16 cellular contexts compared by ENCODE assay signal in genomic region chr1:9305216-9305615, GRCh38. TPM values are rescaled to one million over a fixed set of nuclear protein-coding genes. Genes with fewer than 3 reads are reported as not detected.
DNase-seq lines count a peak whose midpoint lies in the region; ATAC-seq, FAIRE-seq and TF ChIP-seq lines count a peak whose summit lies in the region.
"Had no signal": no experiment of that assay in that cellular context is flagged by ENCODE, and none has a peak within 500 bp of the region (broad histone marks: within the 10 kb centered on the region; RNA-seq: fewer than 3 reads in every experiment).

No MANE protein-coding gene starts in this region.

- DNase-seq in GM12892 (ENCODE audit: insufficient read length) (no peak), body of pancreas (peak in 2 of 4 donors; percentile 36 to 48), neuronal stem cell (ENCODE audit: low spot score) (no peak), thyroid gland (no peak), NCI-H2227 (lab: John Stamatoyannopoulos, UW; ENCODE audit: unreplicated experiment) (no peak), NCI-H2227 treated with DMSO at 0.1 percent for 48 hours (lab: John Stamatoyannopoulos, UW) (no peak)
- DNase-seq: ACHN; Kasumi-1; NCI-H1417; NCI-H2029 treated with DMSO at 0.1 percent for 48 hours; NCI-H345; NCI-H526 treated with DMSO at 0.1 percent for 48 hours; NK-92 treated with Interleukin-12 subunit alpha and Interleukin-12 subunit beta, amount 100 ng/mL, for 24 hours; PC-3 had no signal

- H2BK15ac ChIP-seq in neuronal stem cell (ENCODE audit: low read length), result peak overlapping the region; percentile 45

- peaks cover 61% of the 10 kb centered on the region for H3K4me1 ChIP-seq in body of pancreas
- H3K4me1 ChIP-seq in neuronal stem cell (ENCODE audit: control insufficient read depth in 2 of 2, insufficient read depth in 1 of 2, low read depth in 1 of 2, low read length in 2 of 2), result no peaks in the 10 kb centered on the region
- H3K4me1 ChIP-seq in thyroid gland, result peaks cover 52 to 79% of the 10 kb centered on the region in 2 donors

- no peak overlapping the region for H4K8ac ChIP-seq in neuronal stem cell (ENCODE audit: low read depth, low read length)

- no peak overlapping the region for H3K18ac ChIP-seq in neuronal stem cell (ENCODE audit: low read length)

- H3K36me3 ChIP-seq in body of pancreas (replicated peaks in 1 of 2; ENCODE audit: insufficient read depth in 1 of 2, low read depth in 2 of 2), result no peaks in the 10 kb centered on the region
- H3K36me3 ChIP-seq in neuronal stem cell (replicated peaks in 1 of 2; ENCODE audit: control insufficient read depth in 2 of 2, insufficient read depth in 2 of 2, low read length in 2 of 2), result no peaks in the 10 kb centered on the region
- no peaks in the 10 kb centered on the region for H3K36me3 ChIP-seq in thyroid gland

- intact Hi-C loops in body of pancreas (cut with DNase I) (no loop called here), thyroid gland (cut with DNase I) (no loop called here)

- H3K27ac ChIP-seq in body of pancreas, result no peak overlapping the region
- H3K27ac ChIP-seq in neuronal stem cell (replicated peaks; ENCODE audit: low read length), result no peak overlapping the region
- H3K27ac ChIP-seq in thyroid gland, result peak overlapping the region in 2 of 3 donors; percentile 46 to 95

- H4K91ac ChIP-seq in neuronal stem cell (ENCODE audit: low read depth, low read length, poor library complexity), result no peak overlapping the region

- H3K14ac ChIP-seq in neuronal stem cell (ENCODE audit: low read length), result no peak overlapping the region

- H2BK120ac ChIP-seq in neuronal stem cell (ENCODE audit: low read depth, low read length), result no peak overlapping the region

- TF ChIP-seq POLR2A in GM12892 (IDR thresholded peaks at IDR 0.05; ENCODE audit: low read depth, low read length) (no peak), body of pancreas (IDR thresholded peaks at IDR 0.05) (no peak), thyroid gland (IDR thresholded peaks at IDR 0.05) (no peak)

- H3K27me3 ChIP-seq in body of pancreas (no peaks in the 10 kb centered on the region), neuronal stem cell (ENCODE audit: control insufficient read depth in 3 of 3, insufficient read depth in 3 of 3, low read depth in 1 of 3, low read length in 3 of 3) (peaks cover 0 to 57% (median 0%) of the 10 kb centered on the region in 3 experiments), thyroid gland (no peaks in the 10 kb centered on the region)

- peaks cover 6% of the 10 kb centered on the region for H3K79me1 ChIP-seq in neuronal stem cell (ENCODE audit: low read depth, low read length)

- TF ChIP-seq CTCF in body of pancreas (IDR thresholded peaks at IDR 0.05), result no peak
- no peak for TF ChIP-seq CTCF in thyroid gland (IDR thresholded peaks at IDR 0.05)

- H3K4me3 ChIP-seq in body of pancreas, result no peak overlapping the region
- no peak overlapping the region for H3K4me3 ChIP-seq in neuronal stem cell (ENCODE audit: low read length in 2 of 2)
- no peak overlapping the region for H3K4me3 ChIP-seq in thyroid gland (replicated peaks in 1 of 3)

- peak overlapping the region; percentile 34 for H3K23ac ChIP-seq in neuronal stem cell (ENCODE audit: low read depth, low read length, poor library complexity)

- no peak overlapping the region for H2AK5ac ChIP-seq in neuronal stem cell (ENCODE audit: low read depth, low read length)

- no peak overlapping the region for H3K4me2 ChIP-seq in neuronal stem cell (ENCODE audit: insufficient read depth, low read length, poor library complexity, severe bottlenecking)

- H3K9ac ChIP-seq in neuronal stem cell (ENCODE audit: low read depth, low read length, poor library complexity), result no peak overlapping the region

- peak; percentile 48 for FAIRE-seq in GM12892 (lab: Jason Lieb, UNC)

- H2BK12ac ChIP-seq in neuronal stem cell (ENCODE audit: low read length), result no peak overlapping the region

- no peak overlapping the region for H2AFZ ChIP-seq in neuronal stem cell (ENCODE audit: low read length)

- H3K9me3 ChIP-seq in body of pancreas (no peaks in the 10 kb centered on the region), neuronal stem cell (replicated peaks in 1 of 2; ENCODE audit: control insufficient read depth in 2 of 2, insufficient read depth in 1 of 2, low read depth in 1 of 2, low read length in 2 of 2) (no peaks in the 10 kb centered on the region), thyroid gland (no peaks in the 10 kb centered on the region)

- no peak overlapping the region for H2BK5ac ChIP-seq in neuronal stem cell (ENCODE audit: low read length)

- no peak overlapping the region for H3K4ac ChIP-seq in neuronal stem cell (ENCODE audit: low read length)

- ATAC-seq in body of pancreas (peak; percentile 10), GM18909 (IDR thresholded peaks at IDR 0.05; ENCODE audit: poor library complexity, unreplicated experiment) (no peak)
- ATAC-seq: CD8-positive, alpha-beta T cell; PC-3 had no signal

- 74% methylated on average over 13 to 14 of the region's 14 CpGs for WGBS in body of pancreas, 2 donors
- no CpG with 5 or more reads among the region's 14 CpGs for WGBS in neuronal stem cell (ENCODE audit: extremely low coverage in 2 of 2, insufficient read length in 2 of 2, insufficient replicate concordance in 1 of 2), 2 donors
- 90 to 97% methylated on average over 13 to 14 of the region's 14 CpGs for WGBS in thyroid gland, 2 donors

RNA-seq across cellular contexts. Expression of gene SPSB1, which starts 12.5 kb away (rescaled TPM):
- polyA plus RNA-seq in GM12892 (2012; ENCODE audit: missing spikeins), result 3.8 TPM
- 10 to 100 TPM; 14.5 to 16.5 TPM for total RNA-seq in body of pancreas
- polyA plus RNA-seq in neuronal stem cell (2013, experiment 1 of 2), result 5.2 TPM
- 5.1 TPM for polyA plus RNA-seq in neuronal stem cell (2013, experiment 2 of 2)
- 10 to 100 TPM; 30.5 to 65.0 (median 36.2) TPM for total RNA-seq in thyroid gland

Comparison
In these comparisons a context has a peak if more than half of its experiments do, and no peak if none do; other contexts are left out.
1. H3K27ac ChIP-seq: peak in thyroid gland (2 of 3); none in body of pancreas (0 of 4) and neuronal stem cell (single experiment).